Comparison of ENCODE assay signal across 9 cellular contexts in the genomic region with DNA sequence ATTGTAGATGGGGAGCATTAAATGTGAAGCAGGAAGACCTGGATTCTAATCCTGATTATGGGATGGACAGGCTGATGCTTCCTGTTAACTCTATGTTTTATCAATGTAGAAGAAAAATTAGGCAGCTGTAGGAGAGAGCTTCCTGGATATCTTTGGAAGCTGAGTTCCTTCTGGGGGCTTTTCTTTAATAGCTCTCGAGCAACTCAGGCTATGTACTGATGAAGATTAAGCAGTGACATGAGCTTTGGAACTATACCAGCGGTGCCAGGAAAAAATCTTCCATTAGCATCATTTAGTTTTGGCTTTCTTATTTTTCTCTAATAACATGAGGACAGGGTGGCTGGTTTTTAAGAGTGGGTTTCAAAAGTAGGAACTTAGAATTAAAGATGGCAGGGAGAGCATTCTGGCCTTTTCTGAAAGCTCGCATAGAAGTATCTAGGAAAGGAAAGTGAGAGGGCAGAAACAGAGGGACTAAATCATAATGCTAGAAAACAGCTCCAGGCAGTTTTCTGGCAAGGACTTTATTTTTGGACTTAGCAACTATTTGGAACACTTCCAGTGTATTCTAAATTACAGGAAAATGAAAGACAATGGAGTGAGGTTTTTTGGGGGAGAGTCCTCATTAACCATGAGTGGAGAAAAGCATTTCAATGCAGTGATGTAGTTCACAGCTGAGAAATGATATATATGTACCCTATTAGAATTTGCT.
DNase-seq lines count a peak whose midpoint lies in the region; ATAC-seq and TF ChIP-seq lines count a peak whose summit lies in the region.
"Had no signal": no experiment of that assay in that cellular context is flagged by ENCODE, and none has a peak within 500 bp of the region (broad histone marks: within the 10 kb centered on the region; RNA-seq: fewer than 3 reads in every experiment).

No MANE protein-coding gene starts in this region.

- no peak overlapping the region for H3K4me3 Mint-ChIP-seq in effector memory CD8-positive, alpha-beta T cell
- H3K4me3 Mint-ChIP-seq in mesothelial cell of epicardium (peak overlapping the region; percentile 20), glutamatergic neuron (ENCODE audit: unreplicated experiment) (no peak overlapping the region)

- H3K27me3 ChIP-seq in tibial nerve = no peaks in the 10 kb centered on the region
- no peaks in the 10 kb centered on the region for H3K27me3 ChIP-seq in PC-3 (ENCODE audit: low read length)

- H3K9ac ChIP-seq in PC-3 (ENCODE audit: low read length) = no peak overlapping the region

- CTCF ChIA-PET in PC-3 (lab: Charles Lee) = no interaction called here

- H3K9me3 Mint-ChIP-seq in effector memory CD8-positive, alpha-beta T cell = no peaks in the 10 kb centered on the region
- H3K9me3 Mint-ChIP-seq in mesothelial cell of epicardium (peaks cover 20% of the 10 kb centered on the region), glutamatergic neuron (ENCODE audit: unreplicated experiment) (peaks cover 1% of the 10 kb centered on the region)

- no peaks in the 10 kb centered on the region for H3K27me3 Mint-ChIP-seq in effector memory CD8-positive, alpha-beta T cell
- H3K27me3 Mint-ChIP-seq in mesothelial cell of epicardium (ENCODE audit: low read depth) (no peaks in the 10 kb centered on the region), glutamatergic neuron (ENCODE audit: unreplicated experiment) (no peaks in the 10 kb centered on the region)

- H3K9me2 ChIP-seq in PC-3 (replicated peaks; ENCODE audit: low read length) = no peaks in the 10 kb centered on the region

- no peaks in the 10 kb centered on the region for H3K9me3 ChIP-seq in tibial nerve
- H3K9me3 ChIP-seq in PC-3 (ENCODE audit: low read length) = no peaks in the 10 kb centered on the region

- H3K4me1 ChIP-seq in tibial nerve = peaks cover 0 to 30% (median 15%) of the 10 kb centered on the region in 4 donors
- no peaks in the 10 kb centered on the region for H3K4me1 ChIP-seq in PC-3 (ENCODE audit: insufficient read depth, low read length)

- H3K27ac ChIP-seq in tibial nerve (peak overlapping the region in 3 of 4 donors; percentile 52 to 84 (median 66)), PC-3 (ENCODE audit: low read length) (no peak overlapping the region)

- intact Hi-C loops in lower leg skin (cut with DNase I; ENCODE audit: low total_unique reads) (no loop called here), PC-3 (cut with micrococcal nuclease) (no loop called here)

- TF ChIP-seq POLR2A in tibial nerve (IDR thresholded peaks at IDR 0.05) (no peak), lower leg skin (IDR thresholded peaks at IDR 0.05) (no peak)

- no peaks in the 10 kb centered on the region for H4K20me1 ChIP-seq in PC-3 (ENCODE audit: low read length)

- H3K4me3 ChIP-seq in tibial nerve (no peak overlapping the region), lower leg skin (ENCODE audit: low read depth, poor library complexity, severe bottlenecking) (no peak overlapping the region), PC-3 (ENCODE audit: low read length) (no peak overlapping the region)

- no peak for TF ChIP-seq CTCF in mesothelial cell of epicardium (IDR thresholded peaks at IDR 0.05; ENCODE audit: unreplicated experiment)
- TF ChIP-seq CTCF in tibial nerve (IDR thresholded peaks at IDR 0.05) = no peak
- TF ChIP-seq CTCF in lower leg skin (IDR thresholded peaks at IDR 0.05) = no peak
- no peak for TF ChIP-seq CTCF in glutamatergic neuron (IDR thresholded peaks at IDR 0.05; ENCODE audit: partially characterized antibody, unreplicated experiment)
- TF ChIP-seq CTCF in PC-3 (conservative IDR thresholded peaks at IDR 0.05; ENCODE audit: low read depth, low read length) = no peak

- TF ChIP-seq EP300 in tibial nerve (IDR thresholded peaks at IDR 0.05) = no peak

- no peak overlapping the region for H3K4me2 ChIP-seq in PC-3 (ENCODE audit: low read length)

- BruUV-seq in PC-3 (replicated peaks; lab: Mats Ljungman, UMichigan) = no TSS peak

- no peaks in the 10 kb centered on the region for H3K36me3 ChIP-seq in tibial nerve
- H3K36me3 ChIP-seq in PC-3 (ENCODE audit: low read depth, low read length) = peaks cover 5% of the 10 kb centered on the region; the same call in 1 of the 2 replicates

- whole genome bisulfite sequencing in tibial nerve, 2 donors = 31 to 38% methylated on average over 3 of the region's 3 CpGs
- 36 to 43% methylated on average over 3 of the region's 3 CpGs for WGBS in lower leg skin, 2 donors

- no peak overlapping the region for H2AFZ ChIP-seq in PC-3 (ENCODE audit: low read length)

- DNase-seq in RPMI7951 (ENCODE audit: low read depth) = peak; percentile 79
- DNase-seq in effector memory CD8-positive, alpha-beta T cell = no peak
- no peak for DNase-seq in mesothelial cell of epicardium (ENCODE audit: low spot score in 2 of 2, unreplicated experiment in 2 of 2)
- DNase-seq in tibial nerve (ENCODE audit: low spot score in 2 of 2) = no peak
- no peak for DNase-seq in lower leg skin (ENCODE audit: low spot score in 2 of 2)
- no peak for DNase-seq in glutamatergic neuron
- DNase-seq in PC-3 = no peak
- DNase-seq: activated T-cell treated with anti-CD3 and anti-CD28 coated beads for 4 hours, NCI-H2029 treated with DMSO at 0.1 percent for 48 hours had no signal

- POLR2A ChIA-PET in PC-3 (lab: Charles Lee; ENCODE audit: unreplicated experiment) = no interaction called here

- H3K36me3 Mint-ChIP-seq in effector memory CD8-positive, alpha-beta T cell (ENCODE audit: insufficient read depth) = peaks cover 11% of the 10 kb centered on the region
- H3K36me3 Mint-ChIP-seq in mesothelial cell of epicardium = peaks cover 13% of the 10 kb centered on the region
- no peaks in the 10 kb centered on the region for H3K36me3 Mint-ChIP-seq in glutamatergic neuron (ENCODE audit: unreplicated experiment)

- peaks cover 24 to 51% of the 10 kb centered on the region in 2 donors for H3K4me1 Mint-ChIP-seq in effector memory CD8-positive, alpha-beta T cell (ENCODE audit: low read depth in 2 of 2)
- H3K4me1 Mint-ChIP-seq in mesothelial cell of epicardium (peaks cover 36% of the 10 kb centered on the region), glutamatergic neuron (ENCODE audit: low read depth, unreplicated experiment) (no peaks in the 10 kb centered on the region)

- H3K79me2 ChIP-seq in PC-3 (ENCODE audit: low read length) = no peaks in the 10 kb centered on the region

- ATAC-seq in effector memory CD8-positive, alpha-beta T cell (replicated peaks) = no peak
- no peak for ATAC-seq in PC-3

- H3F3A ChIP-seq in PC-3 (ENCODE audit: low read length, unreplicated experiment) = no peaks in the 10 kb centered on the region

- H3K27ac Mint-ChIP-seq in effector memory CD8-positive, alpha-beta T cell = peak overlapping the region; percentile 75
- H3K27ac Mint-ChIP-seq in mesothelial cell of epicardium (peak overlapping the region; percentile 92), glutamatergic neuron (ENCODE audit: unreplicated experiment) (no peak overlapping the region)
